16 cellular contexts compared by ENCODE assay signal in genomic region chr10:113407218-113407617, GRCh38.
DNase-seq lines count a peak whose midpoint lies in the region; ATAC-seq and TF ChIP-seq lines count a peak whose summit lies in the region.
"Had no signal": no experiment of that assay in that cellular context is flagged by ENCODE, and none has a peak within 500 bp of the region (broad histone marks: within the 10 kb centered on the region; RNA-seq: fewer than 3 reads in every experiment).

No MANE protein-coding gene starts in this region.

- intact Hi-C loops in CD14-positive monocyte (cut with micrococcal nuclease): no loop called here

- no peaks in the 10 kb centered on the region for H3F3A ChIP-seq in GM23338 (replicated peaks; ENCODE audit: low read depth)

- H3K27me3 ChIP-seq in GM23338 (ENCODE audit: insufficient read depth) (peaks cover 35% of the 10 kb centered on the region), H7 (ENCODE audit: control insufficient read depth, insufficient read depth, low read length) (peaks cover 2% of the 10 kb centered on the region)
- H3K27me3 ChIP-seq: BE2C, BLaER1 had no signal

- DNase-seq in GM23338 (ENCODE audit: low spot score) (peak; percentile 37), H7 (peak; percentile 63), WTC11 (ENCODE audit: low spot score) (no peak), CD14-positive monocyte (ENCODE audit: low spot score) (no peak)
- DNase-seq: 8988T; ACHN; BE2C; C1 segment of cervical spinal cord; Caco-2; Calu3; CD4-positive, alpha-beta T cell; CD8-positive, alpha-beta T cell; DMS79 treated with DMSO at 0.1 percent for 48 hours; GF-D8 had no signal

- H3K9me3 Mint-ChIP-seq in GM23338 (no peaks in the 10 kb centered on the region), WTC11 (no peaks in the 10 kb centered on the region), CD14-positive monocyte (peaks cover 0 to 3% (median 0%) of the 10 kb centered on the region in 7 donors)
- H3K9me3 Mint-ChIP-seq: CD4-positive, alpha-beta T cell; CD8-positive, alpha-beta T cell had no signal

- peak overlapping the region; percentile 59 for H3K4me2 ChIP-seq in GM23338
- H3K4me2 ChIP-seq: BLaER1 had no signal

- POLR2A ChIA-PET in WTC11 (lab: Charles Lee): no interaction called here

- no peaks in the 10 kb centered on the region for H3K79me2 ChIP-seq in GM23338 (replicated peaks; ENCODE audit: insufficient read depth)

- H4K20me1 ChIP-seq in GM23338 (replicated peaks; ENCODE audit: insufficient read depth): no peaks in the 10 kb centered on the region
- H4K20me1 ChIP-seq: BLaER1 had no signal

- H3K4me1 ChIP-seq in GM23338 (ENCODE audit: insufficient read depth): peaks cover 46% of the 10 kb centered on the region
- H3K4me1 ChIP-seq: BE2C, BLaER1, Caco-2 had no signal

- H3K36me3 ChIP-seq in GM23338 (ENCODE audit: insufficient read depth): no peaks in the 10 kb centered on the region
- no peaks in the 10 kb centered on the region for H3K36me3 ChIP-seq in H7 (replicated peaks; ENCODE audit: control insufficient read depth, insufficient read depth, low read length)
- H3K36me3 ChIP-seq: BE2C, BLaER1 had no signal

- no peaks in the 10 kb centered on the region for H3K9me2 ChIP-seq in GM23338 (ENCODE audit: insufficient read depth)

- ATAC-seq in GM23338 (peak; percentile 71), WTC11 (peak; percentile 71), HG02678 (IDR thresholded peaks at IDR 0.05; ENCODE audit: unreplicated experiment) (no peak)
- ATAC-seq: CD8-positive, alpha-beta T cell had no signal

- H3K4me3 ChIP-seq in GM23338: no peak overlapping the region
- no peak overlapping the region for H3K4me3 ChIP-seq in H7 (ENCODE audit: insufficient read depth, low read depth, low read length)
- H3K4me3 ChIP-seq: BLaER1 had no signal

- no peak overlapping the region for H3K27ac ChIP-seq in GM23338 (ENCODE audit: low read depth)
- H3K27ac ChIP-seq: BLaER1 had no signal

- H3K4me1 Mint-ChIP-seq in GM23338: peaks cover 48% of the 10 kb centered on the region
- H3K4me1 Mint-ChIP-seq in WTC11: peaks cover 50% of the 10 kb centered on the region
- H3K4me1 Mint-ChIP-seq in CD14-positive monocyte: peaks cover 2% of the 10 kb centered on the region

- no peak overlapping the region for H3K4me3 Mint-ChIP-seq in GM23338
- H3K4me3 Mint-ChIP-seq in WTC11: no peak overlapping the region
- no peak overlapping the region for H3K4me3 Mint-ChIP-seq in CD14-positive monocyte
- H3K4me3 Mint-ChIP-seq: CD4-positive, alpha-beta T cell; CD8-positive, alpha-beta T cell had no signal

- TF ChIP-seq CTCF in GM23338 (conservative IDR thresholded peaks at IDR 0.05; ENCODE audit: low read depth in 2 of 2): no peak
- TF ChIP-seq CTCF in WTC11 (IDR thresholded peaks at IDR 0.05): no peak
- TF ChIP-seq CTCF in CD14-positive monocyte (IDR thresholded peaks at IDR 0.05): no peak

- no peak overlapping the region for H3K27ac Mint-ChIP-seq in GM23338
- no peak overlapping the region for H3K27ac Mint-ChIP-seq in WTC11
- H3K27ac Mint-ChIP-seq in CD14-positive monocyte: no peak overlapping the region
- H3K27ac Mint-ChIP-seq: CD4-positive, alpha-beta T cell; CD8-positive, alpha-beta T cell had no signal

- H3K27me3 Mint-ChIP-seq in GM23338 (ENCODE audit: insufficient read depth, low read depth, poor library complexity) (peaks cover 25% of the 10 kb centered on the region), WTC11 (ENCODE audit: low read depth) (peaks cover 59% of the 10 kb centered on the region), CD14-positive monocyte (ENCODE audit: low read depth in 3 of 3) (peaks cover 5 to 11% (median 7%) of the 10 kb centered on the region in 3 donors)

- CTCF ChIA-PET in WTC11 (lab: Charles Lee): interaction anchor here (0.7 kb wide), 1 partner anchor 22 kb away, joined by 3 read pairs; no protein-coding TSS in a partner anchor

- peak overlapping the region; percentile 18; the same call in 1 of the 2 replicates for H2AFZ ChIP-seq in GM23338

- H3K36me3 Mint-ChIP-seq in GM23338 (ENCODE audit: low read depth): no peaks in the 10 kb centered on the region
- no peaks in the 10 kb centered on the region for H3K36me3 Mint-ChIP-seq in WTC11
- no peaks in the 10 kb centered on the region for H3K36me3 Mint-ChIP-seq in CD14-positive monocyte
- H3K36me3 Mint-ChIP-seq: CD8-positive, alpha-beta T cell had no signal

TF ChIP-seq in GM23338, 12 proteins besides CTCF, POLR2A, EP300 and RAD21:
- TF ChIP-seq EZH2phosphoT487 (IDR thresholded peaks at IDR 0.05; ENCODE audit: unreplicated experiment): no peak
- no peak for TF ChIP-seq ZNF114 (CRISPR knock-in tag; IDR thresholded peaks at IDR 0.05)

TF ChIP-seq in WTC11, 78 proteins besides CTCF, POLR2A, EP300 and RAD21:
- TF ChIP-seq MAX (CRISPR knock-in tag; IDR thresholded peaks at IDR 0.05) (no peak), MLX (CRISPR knock-in tag; IDR thresholded peaks at IDR 0.05) (no peak), SMAD4 (CRISPR knock-in tag; IDR thresholded peaks at IDR 0.05) (no peak), NFE2L1 (CRISPR knock-in tag; IDR thresholded peaks at IDR 0.05) (no peak), FOXP4 (CRISPR knock-in tag; IDR thresholded peaks at IDR 0.05) (no peak)

Comparison
In these comparisons a context has a peak if more than half of its experiments do, and no peak if none do; other contexts are left out.
1. DNase-seq: peak in GM23338 (single experiment) and H7 (single experiment); none in WTC11 (single experiment) and CD14-positive monocyte (single experiment).